In the genomic region with DNA sequence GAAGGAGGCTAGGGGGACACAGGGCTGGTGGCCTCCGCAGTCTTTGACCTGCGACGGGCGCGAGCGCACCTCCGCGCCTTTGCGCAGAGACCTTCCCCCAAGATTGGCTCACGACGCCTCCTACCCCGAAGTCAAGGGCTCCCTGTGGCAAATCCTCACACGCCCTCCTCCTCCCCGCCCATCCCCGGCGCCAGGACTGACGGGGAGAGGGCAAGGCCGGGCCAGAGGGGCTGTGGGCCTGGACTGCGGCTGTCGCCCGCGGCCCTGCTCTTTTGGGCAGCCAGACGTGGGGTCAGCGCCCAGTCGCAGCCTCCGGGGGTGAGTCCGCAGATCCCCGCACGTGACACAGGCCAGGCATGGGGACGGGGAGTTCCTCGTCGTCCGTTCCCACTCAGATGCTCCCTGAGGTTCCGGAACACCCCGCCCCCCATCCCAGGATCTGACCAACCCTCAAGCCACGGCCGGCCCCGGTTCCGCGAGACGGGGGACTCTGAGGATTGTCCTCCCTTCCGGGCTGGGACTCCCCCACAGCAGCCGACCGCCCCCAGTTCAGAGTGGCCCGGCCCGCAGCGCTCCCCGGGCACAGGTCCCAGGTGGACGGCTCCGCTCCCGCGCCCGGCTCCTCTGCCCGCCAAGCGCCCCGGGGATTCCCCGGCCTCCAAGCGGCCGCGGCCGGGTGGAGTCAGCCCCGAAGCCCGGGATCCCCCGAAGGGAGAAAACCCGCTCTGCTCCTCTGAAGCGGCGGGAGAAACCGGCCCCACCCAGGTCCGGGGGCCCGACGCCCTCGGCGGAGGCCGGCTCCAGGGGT, we compare ENCODE assay signal across 8 cellular contexts. TPM values are rescaled to one million over a fixed set of nuclear protein-coding genes. Genes with fewer than 3 reads are reported as not detected.
DNase-seq lines count a peak whose midpoint lies in the region; ATAC-seq and TF ChIP-seq lines count a peak whose summit lies in the region.

No MANE protein-coding gene starts in this region.

- no peak for TF ChIP-seq POLR2A in thyroid gland (IDR thresholded peaks at IDR 0.05)

- H3K27ac ChIP-seq in esophagus (ENCODE audit: low read depth in 2 of 2, low read length in 1 of 2) = peak overlapping the region; percentile 56 to 65
- H3K27ac ChIP-seq in neural cell (ENCODE audit: low read length) = no peak overlapping the region
- H3K27ac ChIP-seq in thyroid gland = peak overlapping the region in 2 of 3 donors; percentile 2 to 57

- H3K4me3 ChIP-seq in BE2C (ENCODE audit: low read depth, low read length) (peak overlapping the region; percentile 58), esophagus (ENCODE audit: low read depth in 1 of 2, low read length in 2 of 2) (peak overlapping the region; percentile 53), neural cell (ENCODE audit: low read length) (peak overlapping the region; percentile 70), thyroid gland (replicated peaks in 1 of 3) (peak overlapping the region; percentile 28 to 44 (median 35))

- H2AFZ ChIP-seq in neural cell (ENCODE audit: low read depth, low read length) = no peak overlapping the region

- no peak for TF ChIP-seq CTCF in BE2C (IDR thresholded peaks at IDR 0.05; ENCODE audit: low read depth, low read length)
- TF ChIP-seq CTCF in neural cell (IDR thresholded peaks at IDR 0.05; ENCODE audit: poor library complexity, severe bottlenecking) = no peak
- no peak for TF ChIP-seq CTCF in thyroid gland (IDR thresholded peaks at IDR 0.05)

- H3K4me2 ChIP-seq in neural cell (ENCODE audit: low read length) = no peak overlapping the region

- no peak for TF ChIP-seq EP300 in neural cell (conservative IDR thresholded peaks at IDR 0.05; ENCODE audit: poor library complexity, severe bottlenecking)

- H3K9me3 ChIP-seq in BE2C (no peaks in the 10 kb centered on the region), esophagus (ENCODE audit: control insufficient read depth in 2 of 2, insufficient read depth in 1 of 2, low read depth in 1 of 2, low read length in 1 of 2) (no peaks in the 10 kb centered on the region), neural cell (ENCODE audit: low read length) (no peaks in the 10 kb centered on the region), thyroid gland (no peaks in the 10 kb centered on the region)

- intact Hi-C loops in thyroid gland (cut with DNase I) = no loop called here

- H3K9me2 ChIP-seq in neural cell (ENCODE audit: insufficient read depth, low read length) = no peaks in the 10 kb centered on the region

- H3K36me3 ChIP-seq in BE2C (no peaks in the 10 kb centered on the region), esophagus (ENCODE audit: control insufficient read depth in 2 of 2, insufficient read depth in 2 of 2, low read length in 1 of 2) (no peaks in the 10 kb centered on the region), neural cell (ENCODE audit: insufficient read depth, low read length) (no peaks in the 10 kb centered on the region), thyroid gland (no peaks in the 10 kb centered on the region)

- no peaks in the 10 kb centered on the region for H3F3A ChIP-seq in neural cell (ENCODE audit: insufficient read depth, low read length, poor library complexity, severe bottlenecking)

- peak; percentile 40 for ATAC-seq in GM19452 (IDR thresholded peaks at IDR 0.05; ENCODE audit: unreplicated experiment)
- peak; percentile 16 for ATAC-seq in HG03469 (IDR thresholded peaks at IDR 0.05; ENCODE audit: unreplicated experiment)

- H3K4me1 ChIP-seq in BE2C (peaks cover 7% of the 10 kb centered on the region), esophagus (ENCODE audit: control insufficient read depth in 2 of 2, insufficient read depth in 2 of 2, low read length in 1 of 2) (peaks cover 8 to 22% of the 10 kb centered on the region in 2 donors), thyroid gland (peaks cover 10 to 22% of the 10 kb centered on the region in 2 donors)

- peak overlapping the region; percentile 23 for H3K9ac ChIP-seq in neural cell (ENCODE audit: low read length)

- WGBS in esophagus, 2 donors = 5 to 7% methylated on average over 56 to 74 of the region's 74 CpGs
- WGBS in thyroid gland, 2 donors = 12 to 39% methylated on average over 7 to 19 of the region's 74 CpGs

- no peaks in the 10 kb centered on the region for H3K79me2 ChIP-seq in neural cell (replicated peaks; ENCODE audit: insufficient read depth, low read length)

- TF ChIP-seq RAD21 in neural cell (conservative IDR thresholded peaks at IDR 0.05) = no peak

- peak; percentile 38 for DNase-seq in BE2C
- peak; percentile 39 to 48 for DNase-seq in activated CD4-positive, alpha-beta T cell treated with anti-CD3 and anti-CD28 coated beads for 4 hours
- DNase-seq in thyroid gland = peak; percentile 18 to 24
- no peak for DNase-seq in NCI-H187 treated with DMSO at 0.1 percent for 48 hours (lab: John Stamatoyannopoulos, UW)

- H3K27me3 ChIP-seq in BE2C (peaks cover 10% of the 10 kb centered on the region), esophagus (ENCODE audit: control insufficient read depth in 1 of 2, insufficient read depth in 2 of 2, low read length in 2 of 2) (no peaks in the 10 kb centered on the region), neural cell (ENCODE audit: insufficient read depth, low read depth, low read length) (peaks cover 55% of the 10 kb centered on the region), thyroid gland (peaks cover 3% of the 10 kb centered on the region)

- H4K20me1 ChIP-seq in neural cell (ENCODE audit: insufficient read depth) = no peaks in the 10 kb centered on the region

TF ChIP-seq in neural cell, 6 proteins besides CTCF, POLR2A, EP300 and RAD21:
- TF ChIP-seq POLR2AphosphoS5 (IDR thresholded peaks at IDR 0.05) (no peak), SMC3 (conservative IDR thresholded peaks at IDR 0.05; ENCODE audit: poor library complexity) (no peak), EZH2 (IDR thresholded peaks at IDR 0.05; ENCODE audit: borderline replicate concordance, insufficient read depth, low read length, poor library complexity, severe bottlenecking) (no peak), TAF1 (IDR thresholded peaks at IDR 0.05; ENCODE audit: low read depth) (no peak), MXI1 (conservative IDR thresholded peaks at IDR 0.05; ENCODE audit: poor library complexity, severe bottlenecking) (no peak)
- TF ChIP-seq, protein P1, sequence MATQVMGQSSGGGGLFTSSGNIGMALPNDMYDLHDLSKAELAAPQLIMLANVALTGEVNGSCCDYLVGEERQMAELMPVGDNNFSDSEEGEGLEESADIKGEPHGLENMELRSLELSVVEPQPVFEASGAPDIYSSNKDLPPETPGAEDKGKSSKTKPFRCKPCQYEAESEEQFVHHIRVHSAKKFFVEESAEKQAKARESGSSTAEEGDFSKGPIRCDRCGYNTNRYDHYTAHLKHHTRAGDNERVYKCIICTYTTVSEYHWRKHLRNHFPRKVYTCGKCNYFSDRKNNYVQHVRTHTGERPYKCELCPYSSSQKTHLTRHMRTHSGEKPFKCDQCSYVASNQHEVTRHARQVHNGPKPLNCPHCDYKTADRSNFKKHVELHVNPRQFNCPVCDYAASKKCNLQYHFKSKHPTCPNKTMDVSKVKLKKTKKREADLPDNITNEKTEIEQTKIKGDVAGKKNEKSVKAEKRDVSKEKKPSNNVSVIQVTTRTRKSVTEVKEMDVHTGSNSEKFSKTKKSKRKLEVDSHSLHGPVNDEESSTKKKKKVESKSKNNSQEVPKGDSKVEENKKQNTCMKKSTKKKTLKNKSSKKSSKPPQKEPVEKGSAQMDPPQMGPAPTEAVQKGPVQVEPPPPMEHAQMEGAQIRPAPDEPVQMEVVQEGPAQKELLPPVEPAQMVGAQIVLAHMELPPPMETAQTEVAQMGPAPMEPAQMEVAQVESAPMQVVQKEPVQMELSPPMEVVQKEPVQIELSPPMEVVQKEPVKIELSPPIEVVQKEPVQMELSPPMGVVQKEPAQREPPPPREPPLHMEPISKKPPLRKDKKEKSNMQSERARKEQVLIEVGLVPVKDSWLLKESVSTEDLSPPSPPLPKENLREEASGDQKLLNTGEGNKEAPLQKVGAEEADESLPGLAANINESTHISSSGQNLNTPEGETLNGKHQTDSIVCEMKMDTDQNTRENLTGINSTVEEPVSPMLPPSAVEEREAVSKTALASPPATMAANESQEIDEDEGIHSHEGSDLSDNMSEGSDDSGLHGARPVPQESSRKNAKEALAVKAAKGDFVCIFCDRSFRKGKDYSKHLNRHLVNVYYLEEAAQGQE (IDR thresholded peaks at IDR 0.05; ENCODE audit: borderline replicate concordance) = no peak

RNA-seq across cellular contexts. Expression of a gene that starts 0.5 kb away (rescaled TPM):
- polyA plus RNA-seq in BE2C (2012; ENCODE audit: insufficient read depth, insufficient read length, low read depth) = 1.9 TPM
- 1 to 10 TPM in 1 of 2 donors, under 1 TPM in 1; 0.55 to 1.3 TPM for polyA plus RNA-seq in esophagus
- polyA plus RNA-seq in neural cell = not detected in 2 replicates
- 0.24 and 0.35 TPM in 2 replicates for polyA minus RNA-seq in neural cell
- total RNA-seq in thyroid gland = 1 to 10 TPM in 3 of 4 donors, under 1 TPM in 1; 0.67 to 1.6 (median 1.1) TPM
